ENCODE assay signal across 16 cellular contexts in genomic region chr6:33053230-33053629, GRCh38. TPM values are rescaled to one million over a fixed set of nuclear protein-coding genes. Genes with fewer than 3 reads are reported as not detected.
"Had no signal": no experiment of that assay in that cellular context is flagged by ENCODE, and none has a peak within 500 bp of the region (broad histone marks: within the 10 kb centered on the region; RNA-seq: fewer than 3 reads in every experiment).

No MANE protein-coding gene starts in this region.

- H3K4me1 ChIP-seq: esophagus squamous epithelium, tibial nerve had no signal

- H2AFZ ChIP-seq: neural progenitor cell had no signal

- H3K27ac Mint-ChIP-seq: activated naive CD4-positive, alpha-beta T cell treated with anti-CD3 and anti-CD28 coated beads, Interleukin-2, amount 50 U/mL, for 24 hours; neural progenitor cell had no signal

- H3K4me1 Mint-ChIP-seq: activated naive CD4-positive, alpha-beta T cell treated with anti-CD3 and anti-CD28 coated beads, Interleukin-2, amount 50 U/mL, for 24 hours had no signal

- H3K4me2 ChIP-seq: neural progenitor cell, smooth muscle cell had no signal

- H3K4me3 ChIP-seq: esophagus squamous epithelium, left ventricle myocardium inferior, neural progenitor cell, ovary, SK-N-MC, smooth muscle cell, tibial nerve had no signal

- H3K36me3 Mint-ChIP-seq: activated naive CD4-positive, alpha-beta T cell treated with anti-CD3 and anti-CD28 coated beads, Interleukin-2, amount 50 U/mL, for 24 hours; neural progenitor cell had no signal

- H3K4me3 Mint-ChIP-seq: activated naive CD4-positive, alpha-beta T cell treated with anti-CD3 and anti-CD28 coated beads, Interleukin-2, amount 50 U/mL, for 24 hours; neural progenitor cell; stimulated activated naive B cell treated with anti-CD40 and anti-IgM and Interleukin-4, amounts not matched to agents 10 μg/mL and 1 μg/mL and 100 μg/mL, for 72 hours had no signal

- H3K9me3 ChIP-seq: esophagus squamous epithelium, left ventricle myocardium inferior, ovary, tibial nerve had no signal

- H3K36me3 ChIP-seq: esophagus squamous epithelium, left ventricle myocardium inferior, neural progenitor cell, ovary, tibial nerve had no signal

- H3K9ac ChIP-seq: neural progenitor cell had no signal

- H3K9me3 Mint-ChIP-seq: activated naive CD4-positive, alpha-beta T cell treated with anti-CD3 and anti-CD28 coated beads, Interleukin-2, amount 50 U/mL, for 24 hours had no signal

- H3K27me3 Mint-ChIP-seq: stimulated activated naive B cell treated with anti-CD40 and anti-IgM and Interleukin-4, amounts not matched to agents 10 μg/mL and 1 μg/mL and 100 μg/mL, for 72 hours had no signal

- H3K27me3 ChIP-seq: neural progenitor cell, ovary, tibial nerve had no signal

- DNase-seq: activated CD4-positive, CD25-positive, alpha-beta regulatory T cell; activated T-cell treated with anti-CD3 and anti-CD28 coated beads, Interleukin-2, amount 50 U/mL, for 1 hour; amniotic stem cell; esophagus squamous epithelium; islet precursor cell; left ventricle myocardium inferior; midbrain; ovary; retina; stimulated activated naive B cell treated with anti-CD40 and anti-IgM and Interleukin-4, amounts not matched to agents 10 μg/mL and 1 μg/mL and 100 μg/mL, for 72 hours had no signal

- H3K27ac ChIP-seq: esophagus squamous epithelium, left ventricle myocardium inferior, neural progenitor cell, ovary, SK-N-MC, tibial nerve had no signal

RNA-seq across cellular contexts. Expression of gene HLA-DOA, which starts 43.8 kb away (rescaled TPM):
- total RNA-seq: chondrocyte had no signal
